In the genomic region with DNA sequence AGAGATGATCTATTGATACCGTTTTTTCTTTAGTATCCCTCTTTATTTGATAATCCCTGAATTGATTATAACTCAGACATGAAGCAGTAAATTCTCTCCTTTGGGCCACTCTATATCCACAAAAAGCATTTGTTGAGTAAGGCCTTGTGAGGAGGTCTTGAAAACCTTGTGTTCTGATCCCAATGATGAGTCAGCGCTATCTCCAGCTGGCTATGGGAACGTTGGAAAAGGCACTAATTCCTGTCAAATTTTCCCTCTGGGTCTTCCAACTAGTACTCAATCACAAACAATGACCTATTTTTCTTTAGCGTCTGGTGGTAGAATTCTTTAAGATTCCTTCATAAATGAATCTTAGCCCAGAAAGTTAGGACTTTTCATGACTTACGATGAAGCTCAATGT, we compare ENCODE assay signal across 27 cellular contexts.
DNase-seq lines count a peak whose midpoint lies in the region; ATAC-seq, FAIRE-seq and TF ChIP-seq lines count a peak whose summit lies in the region.
"Had no signal": no experiment of that assay in that cellular context is flagged by ENCODE, and none has a peak within 500 bp of the region (broad histone marks: within the 10 kb centered on the region; RNA-seq: fewer than 3 reads in every experiment).

No MANE protein-coding gene starts in this region.

- DNase-seq in GM23338 (ENCODE audit: low spot score): peak; percentile 20
- peak; percentile 75 for DNase-seq in astrocyte (ENCODE audit: low read depth)
- DNase-seq in fibroblast of villous mesenchyme (ENCODE audit: low read depth): peak; percentile 47
- no peak for DNase-seq in sciatic nerve (ENCODE audit: low spot score)
- DNase-seq in mucosa of descending colon: no peak
- no peak for DNase-seq in adrenal gland
- DNase-seq: activated CD4-positive, alpha-beta memory T cell treated with anti-CD3 and anti-CD28 coated beads, Interleukin-2, amount 10 ng/mL, durations not matched to agents 7 days and 5 days; activated naive CD8-positive, alpha-beta T cell treated with anti-CD3 and anti-CD28 coated beads for 36 hours; Karpas-422; MV-4-11; natural killer cell; NCI-H1694; NCI-H526; SJCRH30; stimulated activated CD4-positive, alpha-beta T cell treated with anti-CD3 and anti-CD28 coated beads, Interleukin-1b, Interleukin-23, amount 100 ng/mL, for 48 hours; T-cell had no signal

- WGBS in adrenal gland, 4 donors: 63 to 72% (median 66%) methylated on average over 5 of the region's 5 CpGs

- H3K79me2 ChIP-seq in GM23338 (replicated peaks; ENCODE audit: insufficient read depth): no peaks in the 10 kb centered on the region
- H3K79me2 ChIP-seq in astrocyte (ENCODE audit: insufficient read depth, low read length): no peaks in the 10 kb centered on the region
- H3K79me2 ChIP-seq: parathyroid adenoma had no signal

- H3K9me3 ChIP-seq in astrocyte (ENCODE audit: insufficient read depth, low read depth, low read length): no peaks in the 10 kb centered on the region
- no peaks in the 10 kb centered on the region for H3K9me3 ChIP-seq in mucosa of descending colon
- no peaks in the 10 kb centered on the region for H3K9me3 ChIP-seq in adrenal gland (replicated peaks in 1 of 3)
- H3K9me3 ChIP-seq: SJCRH30 had no signal

- ATAC-seq in GM23338 (no peak), sciatic nerve (peak; percentile 65), mucosa of descending colon (no peak), GM19324 (IDR thresholded peaks at IDR 0.05; ENCODE audit: low FRiP score, unreplicated experiment) (no peak)
- ATAC-seq: activated CD4-positive, CD25-positive, alpha-beta regulatory T cell treated with anti-CD3 and anti-CD28 coated beads, Interleukin-2, amount 50 U/mL, for 24 hours; HCT116; natural killer cell; Panc1; T-cell had no signal

- no peak for TF ChIP-seq CTCF in GM23338 (conservative IDR thresholded peaks at IDR 0.05; ENCODE audit: low read depth in 2 of 2)
- TF ChIP-seq CTCF in astrocyte (IDR thresholded peaks at IDR 0.05; ENCODE audit: insufficient read depth, low read depth, low read length): no peak
- TF ChIP-seq CTCF in fibroblast of villous mesenchyme (IDR thresholded peaks at IDR 0.05; ENCODE audit: insufficient read depth, low read depth, low read length): no peak
- TF ChIP-seq CTCF in mucosa of descending colon (IDR thresholded peaks at IDR 0.05): no peak
- TF ChIP-seq CTCF in adrenal gland (IDR thresholded peaks at IDR 0.05): no peak

- no peaks in the 10 kb centered on the region for H3F3A ChIP-seq in GM23338 (replicated peaks; ENCODE audit: low read depth)

- H4K20me1 ChIP-seq in GM23338 (replicated peaks; ENCODE audit: insufficient read depth) (no peaks in the 10 kb centered on the region), astrocyte (ENCODE audit: insufficient read depth, low read length) (no peaks in the 10 kb centered on the region)

- no peaks in the 10 kb centered on the region for H3K36me3 Mint-ChIP-seq in GM23338 (ENCODE audit: low read depth)
- no peaks in the 10 kb centered on the region for H3K36me3 Mint-ChIP-seq in astrocyte (ENCODE audit: low read depth, unreplicated experiment)
- H3K36me3 Mint-ChIP-seq: activated naive CD8-positive, alpha-beta T cell treated with anti-CD3 and anti-CD28 coated beads for 36 hours; brain; natural killer cell; T-cell; type B pancreatic cell had no signal

- no peak overlapping the region for H3K27ac ChIP-seq in GM23338 (ENCODE audit: low read depth)
- no peak overlapping the region for H3K27ac ChIP-seq in astrocyte (ENCODE audit: low read depth, low read length)
- no peak overlapping the region for H3K27ac ChIP-seq in adrenal gland
- H3K27ac ChIP-seq: parathyroid adenoma, SJCRH30 had no signal

- H3K36me3 ChIP-seq in GM23338 (ENCODE audit: insufficient read depth): no peaks in the 10 kb centered on the region
- no peaks in the 10 kb centered on the region for H3K36me3 ChIP-seq in astrocyte (ENCODE audit: insufficient read depth, low read length)
- H3K36me3 ChIP-seq in mucosa of descending colon (ENCODE audit: low read depth): no peaks in the 10 kb centered on the region
- no peaks in the 10 kb centered on the region for H3K36me3 ChIP-seq in adrenal gland (replicated peaks in 1 of 2)
- H3K36me3 ChIP-seq: SJCRH30 had no signal

- H3K9ac ChIP-seq in astrocyte (ENCODE audit: low read length): no peak overlapping the region
- H3K9ac ChIP-seq: parathyroid adenoma had no signal

- H3K9me3 Mint-ChIP-seq in GM23338: no peaks in the 10 kb centered on the region
- H3K9me3 Mint-ChIP-seq in astrocyte (ENCODE audit: unreplicated experiment): no peaks in the 10 kb centered on the region
- H3K9me3 Mint-ChIP-seq: activated CD4-positive, alpha-beta memory T cell treated with anti-CD3 and anti-CD28 coated beads, Interleukin-2, amount 10 ng/mL, durations not matched to agents 7 days and 5 days; activated naive CD8-positive, alpha-beta T cell treated with anti-CD3 and anti-CD28 coated beads for 36 hours; brain; type B pancreatic cell had no signal

- FAIRE-seq in astrocyte (lab: Jason Lieb, UNC): peak; percentile 66
- FAIRE-seq: colon, G401.6 had no signal

- no peak overlapping the region for H3K4me3 ChIP-seq in GM23338
- no peak overlapping the region for H3K4me3 ChIP-seq in astrocyte (ENCODE audit: insufficient read depth, low read depth, low read length)
- no peak overlapping the region for H3K4me3 ChIP-seq in fibroblast of villous mesenchyme (ENCODE audit: low read depth, low read length)
- no peak overlapping the region for H3K4me3 ChIP-seq in mucosa of descending colon
- H3K4me3 ChIP-seq in adrenal gland: no peak overlapping the region
- H3K4me3 ChIP-seq: SJCRH30, skin epidermis had no signal

- H3K4me3 Mint-ChIP-seq in GM23338 (no peak overlapping the region), astrocyte (ENCODE audit: unreplicated experiment) (no peak overlapping the region)
- H3K4me3 Mint-ChIP-seq: activated CD4-positive, alpha-beta memory T cell treated with anti-CD3 and anti-CD28 coated beads, Interleukin-2, amount 10 ng/mL, durations not matched to agents 7 days and 5 days; activated naive CD8-positive, alpha-beta T cell treated with anti-CD3 and anti-CD28 coated beads for 36 hours; B cell; brain; natural killer cell; T-cell; type B pancreatic cell had no signal

- H3K4me1 ChIP-seq in GM23338 (ENCODE audit: insufficient read depth) (peaks cover 8% of the 10 kb centered on the region), astrocyte (ENCODE audit: insufficient read depth, low read length) (peaks cover 25% of the 10 kb centered on the region), mucosa of descending colon (ENCODE audit: low read depth) (peaks cover 2% of the 10 kb centered on the region), adrenal gland (replicated peaks in 1 of 2) (no peaks in the 10 kb centered on the region)
- H3K4me1 ChIP-seq: parathyroid adenoma had no signal

- H3K9me2 ChIP-seq in GM23338 (ENCODE audit: insufficient read depth): no peaks in the 10 kb centered on the region

- H3K27me3 ChIP-seq in GM23338 (ENCODE audit: insufficient read depth): no peaks in the 10 kb centered on the region
- H3K27me3 ChIP-seq in astrocyte (ENCODE audit: insufficient read depth, low read length): no peaks in the 10 kb centered on the region
- no peaks in the 10 kb centered on the region for H3K27me3 ChIP-seq in adrenal gland
- H3K27me3 ChIP-seq: SJCRH30 had no signal

- H3K27ac Mint-ChIP-seq in GM23338 (peak overlapping the region; percentile 59; the same call in 1 of the 2 replicates), astrocyte (ENCODE audit: unreplicated experiment) (peak overlapping the region; percentile 85)
- H3K27ac Mint-ChIP-seq: activated CD4-positive, alpha-beta memory T cell treated with anti-CD3 and anti-CD28 coated beads, Interleukin-2, amount 10 ng/mL, durations not matched to agents 7 days and 5 days; activated naive CD8-positive, alpha-beta T cell treated with anti-CD3 and anti-CD28 coated beads for 36 hours; B cell; brain; natural killer cell; T-cell; type B pancreatic cell had no signal

- TF ChIP-seq POLR2A in adrenal gland (IDR thresholded peaks at IDR 0.05): no peak

- peak overlapping the region; percentile 5; the same call in 1 of the 2 replicates for H2AFZ ChIP-seq in GM23338
- H2AFZ ChIP-seq in astrocyte (ENCODE audit: low read depth, low read length): peak overlapping the region; percentile 12
- H2AFZ ChIP-seq: parathyroid adenoma had no signal

- intact Hi-C loops in sciatic nerve (cut with DNase I) (no loop called here), mucosa of descending colon (cut with DNase I, micrococcal nuclease) (loop anchor here in 1 of 2 donors (10.0 kb wide), 1 partner anchor 174 kb away; no protein-coding TSS in a partner anchor), adrenal gland (cut with DNase I) (no loop called here)

- H3K4me2 ChIP-seq in GM23338: no peak overlapping the region
- no peak overlapping the region for H3K4me2 ChIP-seq in astrocyte (ENCODE audit: low read length)

- H3K27me3 Mint-ChIP-seq in GM23338 (ENCODE audit: insufficient read depth, low read depth, poor library complexity): no peaks in the 10 kb centered on the region
- no peaks in the 10 kb centered on the region for H3K27me3 Mint-ChIP-seq in astrocyte (ENCODE audit: low read depth, unreplicated experiment)
- H3K27me3 Mint-ChIP-seq: type B pancreatic cell had no signal

- H3K4me1 Mint-ChIP-seq in GM23338 (peaks cover 34% of the 10 kb centered on the region), astrocyte (ENCODE audit: low read depth, unreplicated experiment) (peaks cover 50% of the 10 kb centered on the region)
- H3K4me1 Mint-ChIP-seq: activated CD4-positive, alpha-beta memory T cell treated with anti-CD3 and anti-CD28 coated beads, Interleukin-2, amount 10 ng/mL, durations not matched to agents 7 days and 5 days; activated naive CD8-positive, alpha-beta T cell treated with anti-CD3 and anti-CD28 coated beads for 36 hours; B cell; natural killer cell; T-cell had no signal

TF ChIP-seq in GM23338, 12 proteins besides CTCF, POLR2A, EP300 and RAD21 (continues in another document):
- no peak for TF ChIP-seq NANOG (IDR thresholded peaks at IDR 0.05; ENCODE audit: borderline replicate concordance)
- no peak for TF ChIP-seq CREB1 (CRISPR knock-in tag; IDR thresholded peaks at IDR 0.05; ENCODE audit: low read depth)
- TF ChIP-seq, protein P1, sequence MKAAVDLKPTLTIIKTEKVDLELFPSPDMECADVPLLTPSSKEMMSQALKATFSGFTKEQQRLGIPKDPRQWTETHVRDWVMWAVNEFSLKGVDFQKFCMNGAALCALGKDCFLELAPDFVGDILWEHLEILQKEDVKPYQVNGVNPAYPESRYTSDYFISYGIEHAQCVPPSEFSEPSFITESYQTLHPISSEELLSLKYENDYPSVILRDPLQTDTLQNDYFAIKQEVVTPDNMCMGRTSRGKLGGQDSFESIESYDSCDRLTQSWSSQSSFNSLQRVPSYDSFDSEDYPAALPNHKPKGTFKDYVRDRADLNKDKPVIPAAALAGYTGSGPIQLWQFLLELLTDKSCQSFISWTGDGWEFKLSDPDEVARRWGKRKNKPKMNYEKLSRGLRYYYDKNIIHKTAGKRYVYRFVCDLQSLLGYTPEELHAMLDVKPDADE (IDR thresholded peaks at IDR 0.05): no peak
- TF ChIP-seq STAT1 (IDR thresholded peaks at IDR 0.05; ENCODE audit: unreplicated experiment): no peak

Comparison
In these comparisons a context has a peak if more than half of its experiments do, and no peak if none do; other contexts are left out.
1. DNase-seq: peak in GM23338 (single experiment), astrocyte (single experiment) and fibroblast of villous mesenchyme (single experiment); none in sciatic nerve (single experiment), mucosa of descending colon (0 of 3) and adrenal gland (0 of 7).